Comparison of ENCODE assay signal across 11 cellular contexts in genomic region chr3:142934897-142935269, GRCh38. TPM values are rescaled to one million over a fixed set of nuclear protein-coding genes. Genes with fewer than 3 reads are reported as not detected.
"Had no signal": no experiment of that assay in that cellular context is flagged by ENCODE, and none has a peak within 500 bp of the region (broad histone marks: within the 10 kb centered on the region; RNA-seq: fewer than 3 reads in every experiment).

No MANE protein-coding gene starts in this region.

- DNase-seq: GM23248, GOT3, H7, H9, HCEC 1CT, HFFc6 had no signal

- H3K27ac ChIP-seq: GM23248 had no signal

- H3K36me3 ChIP-seq: HAP-1 had no signal

- FAIRE-seq: H1, H54 had no signal

- ATAC-seq: GM23338, HCT116 had no signal

- H3K4me1 ChIP-seq: HAP-1 had no signal

- H3K4me3 ChIP-seq: GM23248, GM23338, HAP-1 had no signal

- H3K9me3 ChIP-seq: HAP-1 had no signal

RNA-seq across cellular contexts. Expression of gene PAQR9, which starts 28.6 kb away (rescaled TPM):
- total RNA-seq: GM23248 had no signal
- polyA plus RNA-seq: GM23248 had no signal
